In the genomic region with DNA sequence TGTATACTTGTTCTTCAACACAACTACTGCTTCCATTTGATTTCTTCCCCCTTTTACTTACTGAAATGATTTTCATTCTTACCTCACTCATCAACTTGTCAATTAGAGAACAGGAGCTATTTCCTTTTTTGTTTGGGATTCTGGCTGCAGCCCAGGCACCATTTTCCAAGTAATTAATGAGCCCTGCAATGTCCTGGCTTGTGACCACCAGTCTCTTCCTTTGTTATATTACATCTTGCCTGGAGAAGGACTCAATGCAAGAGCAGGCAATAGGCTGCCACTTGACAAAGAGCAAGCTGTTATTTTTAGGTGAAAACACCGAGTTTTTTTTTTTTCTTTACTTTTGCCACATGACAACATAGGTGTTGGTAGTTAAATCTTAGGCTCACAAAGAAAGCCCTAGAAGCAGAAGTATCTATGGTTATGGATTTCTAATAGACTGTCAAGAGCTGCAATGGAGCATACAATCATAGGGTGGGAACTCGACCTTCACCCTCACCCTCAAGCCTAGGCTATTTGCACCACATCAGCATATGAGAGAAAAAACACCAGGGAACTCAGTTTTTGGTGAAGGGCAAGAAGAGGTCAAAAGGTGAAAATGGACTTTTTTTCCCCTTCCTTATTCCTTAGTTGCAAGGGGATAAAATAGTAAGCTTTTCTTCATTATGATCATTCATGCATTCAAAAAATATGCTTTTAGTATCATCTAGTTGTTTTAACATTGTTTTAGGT, we compare ENCODE assay signal across 13 cellular contexts.
"Had no signal": no experiment of that assay in that cellular context is flagged by ENCODE, and none has a peak within 500 bp of the region (broad histone marks: within the 10 kb centered on the region; RNA-seq: fewer than 3 reads in every experiment).

No MANE protein-coding gene starts in this region.

- ATAC-seq: foreskin keratinocyte; left lobe of liver; psoas muscle; stimulated activated naive B cell treated with anti-CD40 and anti-IgM and Interleukin-4, amounts not matched to agents 10 μg/mL and 1 μg/mL and 100 μg/mL, for 72 hours had no signal

- DNase-seq: activated CD4-positive, alpha-beta T cell treated with anti-CD3 and anti-CD28 coated beads, Interleukin-2, amount 50 U/mL, for 1 hour; activated CD4-positive, CD25-positive, alpha-beta regulatory T cell; activated naive CD4-positive, alpha-beta T cell treated with anti-CD3 and anti-CD28 coated beads, Interleukin-2, amount 50 U/mL, for 16 hours; adrenal gland; brain microvascular endothelial cell; foreskin keratinocyte; nephron progenitor cell; psoas muscle; sigmoid colon; stimulated activated CD4-positive, alpha-beta T cell treated with anti-CD3 and anti-CD28 coated beads, Interleukin-2, amount 100 ng/mL, for 24 hours; stimulated activated naive B cell treated with anti-CD40 and anti-IgM and Interleukin-4, amounts not matched to agents 10 μg/mL and 1 μg/mL and 100 μg/mL, for 72 hours; transverse colon had no signal

- H3K27me3 ChIP-seq: adrenal gland, brain microvascular endothelial cell, foreskin keratinocyte, sigmoid colon, transverse colon had no signal

- H3K9me3 ChIP-seq: adrenal gland, psoas muscle, sigmoid colon, transverse colon had no signal

- H3K36me3 ChIP-seq: adrenal gland, brain microvascular endothelial cell, sigmoid colon, transverse colon had no signal

- H3K4me3 ChIP-seq: adrenal gland, psoas muscle, sigmoid colon, transverse colon had no signal

- H3K27ac ChIP-seq: adrenal gland, brain microvascular endothelial cell, foreskin keratinocyte, psoas muscle, sigmoid colon, transverse colon had no signal
